1 cellular context compared by ENCODE assay signal in the genomic region with DNA sequence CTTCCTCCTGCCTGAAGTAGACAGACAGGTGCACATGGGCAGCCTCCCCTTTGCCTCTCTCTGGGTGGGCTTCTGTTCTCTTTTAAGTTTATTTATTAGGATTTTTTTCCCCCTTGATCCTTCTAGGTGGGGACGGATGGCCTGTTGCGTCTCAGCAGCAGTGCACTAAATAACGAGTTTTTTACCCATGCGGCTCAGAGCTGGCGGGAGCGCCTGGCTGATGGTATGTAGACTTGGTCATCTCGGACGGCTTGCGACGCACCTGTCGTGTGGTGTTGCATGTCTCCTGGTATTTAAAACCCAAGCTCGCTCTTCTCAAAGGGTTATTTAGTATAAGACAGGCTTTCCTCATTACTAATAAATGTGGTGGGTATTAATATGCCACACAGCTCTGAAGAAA.
TF ChIP-seq lines count a peak whose summit lies in the region.

No MANE protein-coding gene starts in this region.

TF ChIP-seq in SK-N-SH treated with all-trans-retinoic acid at 6 μM for 48 hours, 23 proteins besides CTCF, POLR2A, EP300 and RAD21 (continued from another document):
- TF ChIP-seq ESRRG (CRISPR knock-in tag; IDR thresholded peaks at IDR 0.05) (no peak), TCF4 (CRISPR knock-in tag; IDR thresholded peaks at IDR 0.05; ENCODE audit: borderline replicate concordance) (no peak)
- TF ChIP-seq, protein P1, sequence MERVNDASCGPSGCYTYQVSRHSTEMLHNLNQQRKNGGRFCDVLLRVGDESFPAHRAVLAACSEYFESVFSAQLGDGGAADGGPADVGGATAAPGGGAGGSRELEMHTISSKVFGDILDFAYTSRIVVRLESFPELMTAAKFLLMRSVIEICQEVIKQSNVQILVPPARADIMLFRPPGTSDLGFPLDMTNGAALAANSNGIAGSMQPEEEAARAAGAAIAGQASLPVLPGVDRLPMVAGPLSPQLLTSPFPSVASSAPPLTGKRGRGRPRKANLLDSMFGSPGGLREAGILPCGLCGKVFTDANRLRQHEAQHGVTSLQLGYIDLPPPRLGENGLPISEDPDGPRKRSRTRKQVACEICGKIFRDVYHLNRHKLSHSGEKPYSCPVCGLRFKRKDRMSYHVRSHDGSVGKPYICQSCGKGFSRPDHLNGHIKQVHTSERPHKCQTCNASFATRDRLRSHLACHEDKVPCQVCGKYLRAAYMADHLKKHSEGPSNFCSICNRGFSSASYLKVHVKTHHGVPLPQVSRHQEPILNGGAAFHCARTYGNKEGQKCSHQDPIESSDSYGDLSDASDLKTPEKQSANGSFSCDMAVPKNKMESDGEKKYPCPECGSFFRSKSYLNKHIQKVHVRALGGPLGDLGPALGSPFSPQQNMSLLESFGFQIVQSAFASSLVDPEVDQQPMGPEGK (CRISPR knock-in tag; IDR thresholded peaks at IDR 0.05; ENCODE audit: borderline replicate concordance) = no peak
TF ChIP-seq in SK-N-SH treated with all-trans-retinoic acid at 6 μM for 48 hours: peak in this region for 0.
